In genomic region chr12:77999074-77999715, GRCh38 we compare ENCODE assay signal across 11 cellular contexts.
A peak's percentile ranks its signal among the peaks of the same experiment; 100 is the strongest.
DNase-seq lines count a peak whose midpoint lies in the region; ATAC-seq and TF ChIP-seq lines count a peak whose summit lies in the region.
"Had no signal": no experiment of that assay in that cellular context is flagged by ENCODE, and none has a peak within 500 bp of the region (broad histone marks: within the 10 kb centered on the region; RNA-seq: fewer than 3 reads in every experiment).

No MANE protein-coding gene starts in this region.

- H3K14ac ChIP-seq in IMR-90 (replicated peaks; ENCODE audit: low read depth, low read length), result no peak overlapping the region; the same call in 1 of the 2 replicates

- TF ChIP-seq CTCF in IMR-90 (conservative IDR thresholded peaks at IDR 0.05; ENCODE audit: low read depth, low read length) (no peak), esophagus muscularis mucosa (IDR thresholded peaks at IDR 0.05) (no peak), osteoblast (IDR thresholded peaks at IDR 0.05; ENCODE audit: extremely low read depth, low read depth, low read length) (no peak)

- no peak overlapping the region for H3K4me3 ChIP-seq in IMR-90 (ENCODE audit: insufficient read depth, low read depth, low read length)
- no peak overlapping the region for H3K4me3 ChIP-seq in esophagus muscularis mucosa
- H3K4me3 ChIP-seq in osteoblast (ENCODE audit: insufficient read depth, low read length), result no peak overlapping the region
- H3K4me3 ChIP-seq: breast epithelium, smooth muscle cell had no signal

- no TSS peak for BruUV-seq in IMR-90 (replicated peaks; lab: Mats Ljungman, UMichigan)

- ATAC-seq in GM18858 (IDR thresholded peaks at IDR 0.05; ENCODE audit: unreplicated experiment) (peak; percentile 64), HG02610 (IDR thresholded peaks at IDR 0.05; ENCODE audit: unreplicated experiment) (peak; percentile 69), IMR-90 (ENCODE audit: low read depth) (no peak)

- in situ Hi-C loops in IMR-90 (cut with MboI; ENCODE audit: low sequenced_read_pairs), result no loop called here

- H2AK9ac ChIP-seq in IMR-90 (replicated peaks; ENCODE audit: low read depth, low read length, poor library complexity), result no peak overlapping the region

- H4K8ac ChIP-seq in IMR-90 (ENCODE audit: low read depth in 2 of 2, low read length in 2 of 2), result 0 out of 4 replicates have a peak overlapping the region, but pooled peaks of 1 of the 2 experiments have one; percentile 12

- H3K9me3 ChIP-seq in IMR-90 (ENCODE audit: control insufficient read depth, insufficient read depth, low read length) (no peaks in the 10 kb centered on the region), esophagus muscularis mucosa (no peaks in the 10 kb centered on the region), osteoblast (ENCODE audit: low read depth, low read length) (no peaks in the 10 kb centered on the region)
- H3K9me3 ChIP-seq: breast epithelium had no signal

- peak overlapping the region; percentile 68; the same call in 1 of the 2 replicates for H4K5ac ChIP-seq in IMR-90 (ENCODE audit: low read depth, low read length)

- POLR2A ChIA-PET in IMR-90 (lab: Charles Lee; ENCODE audit: unreplicated experiment), result no interaction called here

- peaks cover 1% of the 10 kb centered on the region; the same call in 1 of the 2 replicates for H3K36me3 ChIP-seq in IMR-90 (ENCODE audit: control insufficient read depth, insufficient read depth, low read length)
- H3K36me3 ChIP-seq in esophagus muscularis mucosa, result no peaks in the 10 kb centered on the region
- peaks cover 26% of the 10 kb centered on the region for H3K36me3 ChIP-seq in osteoblast (ENCODE audit: insufficient read depth, low read length)
- H3K36me3 ChIP-seq: breast epithelium had no signal

- H3K56ac ChIP-seq in IMR-90 (ENCODE audit: extremely low read depth, insufficient read depth, low read length), result no peak overlapping the region; the same call in 1 of the 2 replicates

- H4K20me1 ChIP-seq in IMR-90 (ENCODE audit: insufficient read depth, low read length) (no peaks in the 10 kb centered on the region; the same call in 1 of the 2 replicates), osteoblast (ENCODE audit: insufficient read depth, low read length) (no peaks in the 10 kb centered on the region)

- TF ChIP-seq EP300 in esophagus muscularis mucosa (IDR thresholded peaks at IDR 0.05), result no peak

- H3K27me3 ChIP-seq in IMR-90 (ENCODE audit: control insufficient read depth, insufficient read depth, low read length) (no peaks in the 10 kb centered on the region), esophagus muscularis mucosa (no peaks in the 10 kb centered on the region), osteoblast (ENCODE audit: insufficient read depth, low read length) (no peaks in the 10 kb centered on the region)
- H3K27me3 ChIP-seq: breast epithelium had no signal

- WGBS in IMR-90 (ENCODE audit: extremely low coverage in 2 of 2, insufficient read length in 1 of 2), 2 experiments, result 88% methylated on average over 1 of the region's 4 CpGs; no CpG with 5 or more reads in 1 of the 2 experiments
- 48% methylated on average over 4 of the region's 4 CpGs for WGBS in esophagus muscularis mucosa

- H3K4me2 ChIP-seq in IMR-90 (ENCODE audit: low read depth, low read length) (no peak overlapping the region), osteoblast (ENCODE audit: insufficient read depth, low read length) (no peak overlapping the region)
- H3K4me2 ChIP-seq: smooth muscle cell had no signal

- H4K91ac ChIP-seq in IMR-90 (ENCODE audit: insufficient read depth, low read depth, low read length), result no peak overlapping the region

- no peak overlapping the region for H2BK5ac ChIP-seq in IMR-90 (ENCODE audit: low read depth, low read length, poor library complexity, severe bottlenecking)

- H2AFZ ChIP-seq in IMR-90 (replicated peaks; ENCODE audit: low read length, poor library complexity) (no peak overlapping the region), osteoblast (ENCODE audit: low read length) (no peak overlapping the region)

- no peaks in the 10 kb centered on the region for H3K9me1 ChIP-seq in IMR-90 (ENCODE audit: insufficient read depth, low read length)

- no peak overlapping the region for H3K18ac ChIP-seq in IMR-90 (ENCODE audit: low read depth, low read length)

- intact Hi-C loops in IMR-90 (cut with micrococcal nuclease), result no loop called here
- intact Hi-C loops in esophagus muscularis mucosa (cut with DNase I), result no loop called here

- TF ChIP-seq RAD21 in IMR-90 (IDR thresholded peaks at IDR 0.05; ENCODE audit: low read length), result no peak

- peaks cover 9% of the 10 kb centered on the region for H3K79me2 ChIP-seq in osteoblast (ENCODE audit: insufficient read depth, low read length)

- DNase-seq in IMR-90 (no peak), midbrain (lab: John Stamatoyannopoulos, UW) (peak; percentile 49), T-helper 9 cell (no peak), esophagus muscularis mucosa (ENCODE audit: extremely low spot score) (no peak), osteoblast (ENCODE audit: insufficient read length, low spot score, missing footprints) (no peak), DMS114 treated with DMSO at 0.1 percent for 48 hours (lab: John Stamatoyannopoulos, UW; ENCODE audit: unreplicated experiment) (no peak)
- DNase-seq: activated CD4-positive, alpha-beta T cell treated with anti-CD3 and anti-CD28 coated beads, Interleukin-2, amount 10 ng/mL, durations not matched to agents 7 days and 5 days had no signal

- no peak overlapping the region for H2BK15ac ChIP-seq in IMR-90 (ENCODE audit: low read depth, low read length)

- H3K9ac ChIP-seq in IMR-90 (ENCODE audit: low read depth, low read length), result no peak overlapping the region

- no peak overlapping the region for H2BK20ac ChIP-seq in IMR-90 (ENCODE audit: low read depth, low read length)

- H3K27ac ChIP-seq in IMR-90 (ENCODE audit: insufficient read depth, low read length), result no peak overlapping the region
- no peak overlapping the region for H3K27ac ChIP-seq in esophagus muscularis mucosa (replicated peaks in 1 of 4)
- no peak overlapping the region for H3K27ac ChIP-seq in osteoblast (ENCODE audit: low read depth, low read length)
- H3K27ac ChIP-seq: breast epithelium had no signal

- no peak overlapping the region for H3K4ac ChIP-seq in IMR-90 (ENCODE audit: low read depth, low read length)

- no peak overlapping the region for H3K23ac ChIP-seq in IMR-90 (ENCODE audit: low read depth, low read length)

- no peak overlapping the region for H2AK5ac ChIP-seq in IMR-90 (ENCODE audit: low read depth, low read length)

- no peak for TF ChIP-seq POLR2A in IMR-90 (IDR thresholded peaks at IDR 0.05; ENCODE audit: low read depth, low read length)
- no peak for TF ChIP-seq POLR2A in esophagus muscularis mucosa (IDR thresholded peaks at IDR 0.05; ENCODE audit: low read depth)

- CTCF ChIA-PET in IMR-90 (lab: Yijun Ruan, JAX), result interaction anchor here (0.7 kb wide), 1 partner anchor 193 kb away, joined by 4 read pairs; no protein-coding TSS in a partner anchor

- dilution Hi-C loops in IMR-90 (cut with HindIII; ENCODE audit: low sequenced_read_pairs, unreplicated experiment), result no loop called here

- H2BK120ac ChIP-seq in IMR-90 (ENCODE audit: low read depth, low read length), result no peak overlapping the region

- H3K79me1 ChIP-seq in IMR-90 (ENCODE audit: low read depth in 1 of 2, low read length in 2 of 2), result peaks cover 3 to 24% of the 10 kb centered on the region in 2 experiments

- H3K4me1 ChIP-seq in IMR-90 (ENCODE audit: control insufficient read depth, insufficient read depth, low read length) (no peaks in the 10 kb centered on the region), esophagus muscularis mucosa (no peaks in the 10 kb centered on the region), osteoblast (ENCODE audit: insufficient read depth, low read length) (peaks cover 12% of the 10 kb centered on the region)
- H3K4me1 ChIP-seq: breast epithelium had no signal

TF ChIP-seq in IMR-90, 13 proteins besides CTCF, POLR2A, EP300 and RAD21:
- no peak for TF ChIP-seq MXI1 (IDR thresholded peaks at IDR 0.05; ENCODE audit: borderline replicate concordance, low read depth, low read length)
- TF ChIP-seq CHD1 (IDR thresholded peaks at IDR 0.05; ENCODE audit: low read depth, low read length), result no peak
- no peak for TF ChIP-seq CEBPB (IDR thresholded peaks at IDR 0.05; ENCODE audit: low read depth, low read length)
- TF ChIP-seq RFX5 (IDR thresholded peaks at IDR 0.05; ENCODE audit: low read depth, low read length), result no peak
